In genomic region chr19:45016388-45017314, GRCh38 we compare ENCODE assay signal across 8 cellular contexts. TPM values are rescaled to one million over a fixed set of nuclear protein-coding genes. Genes with fewer than 3 reads are reported as not detected.
DNase-seq lines count a peak whose midpoint lies in the region; ATAC-seq and TF ChIP-seq lines count a peak whose summit lies in the region.

No MANE protein-coding gene starts in this region.

- DNase-seq in AG08396 (ENCODE audit: low spot score) (peak; percentile 89), NCI-H2107 treated with DMSO at 0.1 percent for 48 hours (lab: John Stamatoyannopoulos, UW; ENCODE audit: unreplicated experiment) (peak; percentile 31), caudate nucleus (lab: John Stamatoyannopoulos, UW) (peak in 56 of 61 donors; percentile 1 to 79 (median 51)), left lung (no peak)
- DNase-seq in activated CD4-positive, CD25-positive, alpha-beta regulatory T cell (lab: John Stamatoyannopoulos, UW) = peak; percentile 21 to 56 (median 28)
- DNase-seq in stimulated activated CD8-positive, alpha-beta memory T cell treated with anti-CD3 and anti-CD28 coated beads, Interleukin-12 subunit alpha, Interleukin-12 subunit beta, amount 100 ng/mL, for 24 hours (ENCODE audit: extremely low read depth) = peak; percentile 31

- ATAC-seq in GM18505 (IDR thresholded peaks at IDR 0.05; ENCODE audit: unreplicated experiment) (peak; percentile 71), HG02943 (IDR thresholded peaks at IDR 0.05; ENCODE audit: low read depth, unreplicated experiment) (peak; percentile 60), left lung (peak; percentile 85)

- peak overlapping the region; percentile 54 for H3K27ac ChIP-seq in caudate nucleus (ENCODE audit: low read depth, low read length)
- H3K27ac ChIP-seq in left lung = no peak overlapping the region

- TF ChIP-seq POLR2A in GM18505 (IDR thresholded peaks at IDR 0.05; ENCODE audit: borderline replicate concordance, extremely low read depth, insufficient read depth, insufficient read length) = peak; percentile 20

- intact Hi-C loops in left lung (cut with DNase I) = no loop called here

- peaks cover 0 to 73% of the 10 kb centered on the region in 2 donors for H3K36me3 ChIP-seq in left lung

- H3K27me3 ChIP-seq in left lung = no peaks in the 10 kb centered on the region

- H3K4me3 ChIP-seq in left lung = no peak overlapping the region

- H3K9me3 ChIP-seq in left lung = no peaks in the 10 kb centered on the region

- no peaks in the 10 kb centered on the region for H3K4me1 ChIP-seq in left lung

- peak; percentile 34 to 48 for TF ChIP-seq CTCF in left lung (IDR thresholded peaks at IDR 0.05)

RNA-seq across cellular contexts. Expression of gene RELB, which starts 15.4 kb away (rescaled TPM):
- 10 to 100 TPM; 13.2 to 18.7 TPM for total RNA-seq in left lung

RNA-seq across cellular contexts. Expression of gene CLASRP, which starts 22.2 kb away (rescaled TPM):
- total RNA-seq in left lung = 10 to 100 TPM; 62.9 to 77.5 TPM

RNA-seq across cellular contexts. Expression of gene ZNF296, which starts 59.6 kb away (rescaled TPM):
- 1 to 10 TPM; 1.4 to 2.0 TPM for total RNA-seq in left lung

Comparison
In these comparisons a context has a peak if more than half of its experiments do, and no peak if none do; other contexts are left out.
1. DNase-seq: peak in AG08396 (single experiment), NCI-H2107 treated with DMSO at 0.1 percent for 48 hours (single experiment), activated CD4-positive, CD25-positive, alpha-beta regulatory T cell (4 of 4), caudate nucleus (56 of 61) and stimulated activated CD8-positive, alpha-beta memory T cell treated with anti-CD3 and anti-CD28 coated beads, Interleukin-12 subunit alpha, Interleukin-12 subunit beta, amount 100 ng/mL, for 24 hours (single experiment); none in left lung (0 of 2).
2. Peak in every context shown above with its lines, with median percentiles within 50 percentile points of each other: ATAC-seq.